Comparison of ENCODE assay signal across 14 cellular contexts in the genomic region with DNA sequence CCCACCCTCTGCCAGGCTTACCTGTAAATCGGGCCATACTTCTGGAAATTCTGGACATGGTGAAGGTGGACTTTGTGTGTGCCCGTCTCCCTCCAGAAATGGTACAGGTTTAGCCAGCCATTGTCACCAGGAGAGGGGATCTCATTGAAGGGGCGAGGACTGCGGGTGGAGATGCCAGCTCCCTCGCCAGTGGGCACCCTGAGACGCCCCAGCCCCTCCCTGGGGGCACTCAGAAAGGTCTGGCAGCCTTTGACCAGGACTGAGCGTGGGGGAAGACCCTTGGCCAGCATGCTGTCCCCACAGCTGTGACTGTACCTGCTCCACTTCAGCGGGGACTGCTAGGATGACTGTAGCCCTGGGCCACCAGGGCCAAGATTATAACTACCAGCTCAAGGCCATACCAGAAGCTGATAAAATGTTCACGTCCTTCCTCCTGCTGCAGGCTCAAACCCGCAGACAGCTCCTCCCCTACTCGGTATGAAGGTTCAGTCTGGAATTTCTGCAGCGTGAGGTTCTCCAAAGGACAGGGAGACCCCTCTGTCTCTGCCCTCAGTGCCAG. TPM values are rescaled to one million over a fixed set of nuclear protein-coding genes. Genes with fewer than 3 reads are reported as not detected.
DNase-seq lines count a peak whose midpoint lies in the region; ATAC-seq and TF ChIP-seq lines count a peak whose summit lies in the region.
"Had no signal": no experiment of that assay in that cellular context is flagged by ENCODE, and none has a peak within 500 bp of the region (broad histone marks: within the 10 kb centered on the region; RNA-seq: fewer than 3 reads in every experiment).

Gene CYP11A1 (minus strand): TSS at position 351 of the 559 bp plus-strand sequence. CDS start 61 bp downstream, at position 290.

- no peaks in the 10 kb centered on the region for H3K9me2 ChIP-seq in GM23248 (ENCODE audit: insufficient read depth)

- H3K27ac ChIP-seq in GM23248 (no peak within 1 kb of the TSS), esophagus squamous epithelium (peak within 1 kb of the TSS in 3 of 4 donors; percentile 36 to 89 (median 83)), psoas muscle (no peak within 1 kb of the TSS)
- H3K27ac ChIP-seq: HL-60, SJSA1 had no signal

- WGBS in GM23248 (ENCODE audit: low coverage in 1 of 2, low lambda C conversion rate in 2 of 2, missing lambda C conversion rate in 2 of 2), 2 experiments: 91 to 92% methylated on average over 12 of the region's 12 CpGs
- WGBS in esophagus squamous epithelium, 2 donors: 53 to 90% methylated on average over 2 to 5 of the region's 12 CpGs
- WGBS in psoas muscle, 3 donors: 88 to 92% (median 89%) methylated on average over 12 of the region's 12 CpGs

- H3K9me3 ChIP-seq in GM23248 (ENCODE audit: low read depth) (no peaks in the 10 kb centered on the region), NT2/D1 (ENCODE audit: insufficient read depth, low read length) (no peaks in the 10 kb centered on the region), esophagus squamous epithelium (no peaks in the 10 kb centered on the region), psoas muscle (no peaks in the 10 kb centered on the region)
- H3K9me3 ChIP-seq: right lobe of liver, SJSA1 had no signal

- H3K27me3 ChIP-seq in GM23248 (replicated peaks; ENCODE audit: insufficient read depth) (no peaks in the 10 kb centered on the region), NT2/D1 (ENCODE audit: insufficient read depth, insufficient read length) (no peaks in the 10 kb centered on the region), esophagus squamous epithelium (peaks cover 0 to 26% (median 0%) of the 10 kb centered on the region in 4 donors), psoas muscle (ENCODE audit: insufficient read depth in 3 of 3, low read length in 2 of 3) (peaks cover 0 to 20% (median 1%) of the 10 kb centered on the region in 3 donors)
- H3K27me3 ChIP-seq: right lobe of liver had no signal

- intact Hi-C loops in esophagus squamous epithelium (cut with DNase I): no loop called here
- intact Hi-C loops in psoas muscle (cut with DNase I): no loop called here

- TF ChIP-seq POLR2A in esophagus squamous epithelium (IDR thresholded peaks at IDR 0.05): no peak

- in situ Hi-C loops in GM23248 (cut with MboI): no loop called here

- no peak for ATAC-seq in psoas muscle
- no peak for ATAC-seq in GM18517 (IDR thresholded peaks at IDR 0.05; ENCODE audit: unreplicated experiment)
- ATAC-seq in HG03039 (IDR thresholded peaks at IDR 0.05; ENCODE audit: unreplicated experiment): no peak
- ATAC-seq: right lobe of liver had no signal

- H4K20me1 ChIP-seq in GM23248 (ENCODE audit: insufficient read depth): no peaks in the 10 kb centered on the region

- H3K36me3 ChIP-seq in GM23248 (ENCODE audit: low read depth) (no peaks in the 10 kb centered on the region), NT2/D1 (ENCODE audit: insufficient read depth, insufficient read length, low read length) (peaks cover 8% of the 10 kb centered on the region), esophagus squamous epithelium (no peaks in the 10 kb centered on the region), psoas muscle (ENCODE audit: insufficient read depth in 1 of 2, low read depth in 1 of 2) (no peaks in the 10 kb centered on the region)
- H3K36me3 ChIP-seq: right lobe of liver, SJSA1 had no signal

- H3K79me2 ChIP-seq in GM23248 (ENCODE audit: insufficient read depth): no peaks in the 10 kb centered on the region

- TF ChIP-seq CTCF in esophagus squamous epithelium (IDR thresholded peaks at IDR 0.05) (no peak), psoas muscle (IDR thresholded peaks at IDR 0.05) (no peak)

- no peak within 1 kb of the TSS for H2AFZ ChIP-seq in GM23248

- DNase-seq in GM23248: no peak
- no peak for DNase-seq in NT2/D1 (ENCODE audit: low read depth, low spot score)
- DNase-seq in esophagus squamous epithelium (lab: John Stamatoyannopoulos, UW): no peak
- no peak for DNase-seq in psoas muscle
- DNase-seq in Kasumi-1 (lab: John Stamatoyannopoulos, UW): no peak
- DNase-seq: activated CD8-positive, alpha-beta memory T cell treated with anti-CD3 and anti-CD28 coated beads, Interleukin-2, amount 50 U/mL, for 4 hours; effector CD8-positive, alpha-beta T cell; NCI-H2081 had no signal

- H3K4me3 ChIP-seq in GM23248 (no peak within 1 kb of the TSS), NT2/D1 (ENCODE audit: insufficient read length, low read depth) (no peak within 1 kb of the TSS), esophagus squamous epithelium (peak within 1 kb of the TSS; percentile 51 to 71 (median 63)), psoas muscle (peak within 1 kb of the TSS; percentile 79)

- H3K9ac ChIP-seq in GM23248: no peak within 1 kb of the TSS
- H3K9ac ChIP-seq in NT2/D1 (ENCODE audit: insufficient read length, low read depth): peak within 1 kb of the TSS; percentile 43

- H3F3A ChIP-seq in GM23248 (ENCODE audit: insufficient read depth): no peaks in the 10 kb centered on the region

- H3K4me1 ChIP-seq in GM23248 (ENCODE audit: insufficient read depth): no peaks in the 10 kb centered on the region
- H3K4me1 ChIP-seq in NT2/D1 (ENCODE audit: insufficient read depth, insufficient read length): peaks cover 8% of the 10 kb centered on the region
- peaks cover 4 to 36% (median 9%) of the 10 kb centered on the region in 3 donors for H3K4me1 ChIP-seq in esophagus squamous epithelium
- H3K4me1 ChIP-seq in psoas muscle: no peaks in the 10 kb centered on the region
- H3K4me1 ChIP-seq: right lobe of liver had no signal

- peak within 1 kb of the TSS; percentile 80 for H3K4me2 ChIP-seq in GM23248 (ENCODE audit: unreplicated experiment)

RNA-seq across cellular contexts. Expression of gene CYP11A1, which starts in this region (rescaled TPM):
- total RNA-seq in GM23248 (2014; rRNA removed; shearing (Covaris generic)): 0.25 and 0.32 TPM in 2 replicates
- polyA plus RNA-seq in GM23248 (2016; fragmentation: Nextera tagmentation; extraction: Ambion mirVana): 1.2 and 1.9 TPM in 2 replicates
- total RNA-seq in esophagus squamous epithelium: 10 to 100 TPM in 2 of 4 donors, 1 to 10 TPM in 2; 1.3 to 17.0 (median 9.5) TPM
- 1 to 10 TPM in 2 of 4 donors, under 1 TPM in 2; 0.61 to 5.0 (median 2.2) TPM for total RNA-seq in psoas muscle
- polyA plus RNA-seq in psoas muscle: under 1 TPM; 0.14 to 0.24 (median 0.18) TPM
- total RNA-seq: CD4-positive, alpha-beta T cell had no signal

Comparison
In these comparisons a context has a peak if more than half of its experiments do, and no peak if none do; other contexts are left out.
1. H3K27ac ChIP-seq: peak in esophagus squamous epithelium (3 of 4); none in GM23248 (single experiment) and psoas muscle (single experiment).
2. H3K4me3 ChIP-seq: peak in esophagus squamous epithelium (4 of 4) and psoas muscle (single experiment); none in GM23248 (single experiment) and NT2/D1 (single experiment).